Comparison of ENCODE assay signal across 23 cellular contexts in genomic region chr6:35454843-35455110, GRCh38. TPM values are rescaled to one million over a fixed set of nuclear protein-coding genes. Genes with fewer than 3 reads are reported as not detected.
A peak's percentile ranks its signal among the peaks of the same experiment; 100 is the strongest.
DNase-seq lines count a peak whose midpoint lies in the region; ATAC-seq, FAIRE-seq and TF ChIP-seq lines count a peak whose summit lies in the region.
"Had no signal": no experiment of that assay in that cellular context is flagged by ENCODE, and none has a peak within 500 bp of the region (broad histone marks: within the 10 kb centered on the region; RNA-seq: fewer than 3 reads in every experiment).

No MANE protein-coding gene starts in this region.

- TF ChIP-seq CTCF in WTC11 (IDR thresholded peaks at IDR 0.05) (no peak), keratinocyte (optimal IDR thresholded peaks at IDR 0.05 in 1 of 3, IDR thresholded peaks at IDR 0.05 in 1 of 3, conservative IDR thresholded peaks at IDR 0.05 in 1 of 3; ENCODE audit: extremely low read depth in 1 of 3, insufficient read depth in 2 of 3, low read length in 3 of 3) (no peak), tibial artery (IDR thresholded peaks at IDR 0.05) (no peak), Caco-2 (IDR thresholded peaks at IDR 0.05; ENCODE audit: insufficient read depth in 1 of 2, low read depth in 1 of 2, low read length in 1 of 2, severe bottlenecking in 1 of 2, unreplicated experiment in 1 of 2) (no peak)

- H3K9me3 ChIP-seq in keratinocyte (ENCODE audit: control insufficient read depth, low read depth, low read length), result no peaks in the 10 kb centered on the region
- H3K9me3 ChIP-seq in tibial artery, result no peaks in the 10 kb centered on the region
- no peaks in the 10 kb centered on the region for H3K9me3 ChIP-seq in Caco-2

- no peak overlapping the region for H3K27ac Mint-ChIP-seq in activated naive CD8-positive, alpha-beta T cell
- H3K27ac Mint-ChIP-seq in activated naive CD8-positive, alpha-beta T cell treated with anti-CD3 and anti-CD28 coated beads, Interleukin-2, amount 50 U/mL, for 24 hours, result no peak overlapping the region
- H3K27ac Mint-ChIP-seq in WTC11 (peak overlapping the region; percentile 75), Caco-2 (ENCODE audit: unreplicated experiment) (no peak overlapping the region)
- no peak overlapping the region for H3K27ac Mint-ChIP-seq in activated CD4-positive, alpha-beta T cell treated with anti-CD3 and anti-CD28 coated beads, Interleukin-2, amount 10 ng/mL, durations not matched to agents 7 days and 5 days

- no peaks in the 10 kb centered on the region for H3K27me3 Mint-ChIP-seq in activated naive CD8-positive, alpha-beta T cell
- H3K27me3 Mint-ChIP-seq in activated naive CD8-positive, alpha-beta T cell treated with anti-CD3 and anti-CD28 coated beads, Interleukin-2, amount 50 U/mL, for 24 hours, result no peaks in the 10 kb centered on the region
- H3K27me3 Mint-ChIP-seq in WTC11 (ENCODE audit: low read depth), result peaks cover 9% of the 10 kb centered on the region
- peaks cover 9% of the 10 kb centered on the region for H3K27me3 Mint-ChIP-seq in activated CD4-positive, alpha-beta T cell treated with anti-CD3 and anti-CD28 coated beads, Interleukin-2, amount 10 ng/mL, durations not matched to agents 7 days and 5 days
- no peaks in the 10 kb centered on the region for H3K27me3 Mint-ChIP-seq in Caco-2 (ENCODE audit: insufficient read depth, unreplicated experiment)

- H3K9me3 Mint-ChIP-seq in activated naive CD8-positive, alpha-beta T cell (ENCODE audit: low read depth), result no peaks in the 10 kb centered on the region
- H3K9me3 Mint-ChIP-seq in activated naive CD8-positive, alpha-beta T cell treated with anti-CD3 and anti-CD28 coated beads, Interleukin-2, amount 50 U/mL, for 24 hours, result no peaks in the 10 kb centered on the region
- H3K9me3 Mint-ChIP-seq in WTC11 (no peaks in the 10 kb centered on the region), Caco-2 (ENCODE audit: unreplicated experiment) (no peaks in the 10 kb centered on the region)
- H3K9me3 Mint-ChIP-seq in activated CD4-positive, alpha-beta T cell treated with anti-CD3 and anti-CD28 coated beads, Interleukin-2, amount 10 ng/mL, durations not matched to agents 7 days and 5 days, result no peaks in the 10 kb centered on the region

- H3K4me2 ChIP-seq in keratinocyte (ENCODE audit: control insufficient read depth, extremely low read depth, insufficient read depth, low read depth, low read length), result peak overlapping the region; percentile 90
- H3K4me2 ChIP-seq: smooth muscle cell had no signal

- no peaks in the 10 kb centered on the region for H3K9me1 ChIP-seq in keratinocyte (ENCODE audit: control insufficient read depth, extremely low read depth, insufficient read depth, low read length)

- peak overlapping the region; percentile 58 for H3K9ac ChIP-seq in keratinocyte (ENCODE audit: control insufficient read depth, extremely low read depth, insufficient read depth, low read length)

- dilution Hi-C loops in keratinocyte (cut with MboI; ENCODE audit: extremely low pct_ligation_motif_present, low sequenced_read_pairs), result no loop called here

- H3K4me3 Mint-ChIP-seq in activated naive CD8-positive, alpha-beta T cell, result peak overlapping the region; percentile 41
- no peak overlapping the region for H3K4me3 Mint-ChIP-seq in activated naive CD8-positive, alpha-beta T cell treated with anti-CD3 and anti-CD28 coated beads, Interleukin-2, amount 50 U/mL, for 24 hours
- H3K4me3 Mint-ChIP-seq in WTC11 (peak overlapping the region; percentile 68), Caco-2 (ENCODE audit: unreplicated experiment) (no peak overlapping the region)
- no peak overlapping the region for H3K4me3 Mint-ChIP-seq in activated CD4-positive, alpha-beta T cell treated with anti-CD3 and anti-CD28 coated beads, Interleukin-2, amount 10 ng/mL, durations not matched to agents 7 days and 5 days

- H3K36me3 Mint-ChIP-seq in activated naive CD8-positive, alpha-beta T cell, result peaks cover 4% of the 10 kb centered on the region
- H3K36me3 Mint-ChIP-seq in activated naive CD8-positive, alpha-beta T cell treated with anti-CD3 and anti-CD28 coated beads, Interleukin-2, amount 50 U/mL, for 24 hours (ENCODE audit: low read depth), result peaks cover 21% of the 10 kb centered on the region
- peaks cover 24% of the 10 kb centered on the region for H3K36me3 Mint-ChIP-seq in WTC11
- peaks cover 17% of the 10 kb centered on the region for H3K36me3 Mint-ChIP-seq in activated CD4-positive, alpha-beta T cell treated with anti-CD3 and anti-CD28 coated beads, Interleukin-2, amount 10 ng/mL, durations not matched to agents 7 days and 5 days (ENCODE audit: low read depth)
- H3K36me3 Mint-ChIP-seq in Caco-2 (ENCODE audit: insufficient read depth, unreplicated experiment), result peaks cover 10% of the 10 kb centered on the region

- H3K4me1 ChIP-seq in keratinocyte (ENCODE audit: control insufficient read depth, extremely low read depth, insufficient read depth, low read length) (peaks cover 30% of the 10 kb centered on the region), tibial artery (peaks cover 4 to 41% (median 26%) of the 10 kb centered on the region in 4 donors), Caco-2 (no peaks in the 10 kb centered on the region)

- FAIRE-seq in keratinocyte (lab: Jason Lieb, UNC), result no peak
- FAIRE-seq: astrocyte, colon, kidney had no signal

- no peak for DNase-seq in activated naive CD8-positive, alpha-beta T cell treated with anti-CD3 and anti-CD28 coated beads, Interleukin-2, amount 50 U/mL, for 24 hours
- DNase-seq in WTC11 (ENCODE audit: low spot score) (no peak), keratinocyte (ENCODE audit: low read depth, low spot score) (no peak), tibial artery (no peak), Caco-2 (no peak), NCI-H82 (lab: John Stamatoyannopoulos, UW) (no peak)
- DNase-seq in activated CD4-positive, alpha-beta T cell treated with anti-CD3 and anti-CD28 coated beads, Interleukin-2, amount 10 ng/mL, durations not matched to agents 7 days and 5 days, result no peak
- DNase-seq: activated CD4-positive, alpha-beta T cell treated with anti-CD3 and anti-CD28 coated beads for 48 hours; activated CD8-positive, alpha-beta memory T cell treated with anti-CD3 and anti-CD28 coated beads, Interleukin-2, amount 50 U/mL, for 4 hours; activated gamma-delta T cell treated with Interleukin-2 at 50 U/mL for 16 hours; DMS53; hippocampal formation; KBM-7; kidney; NCI-H1048; NCI-H2029; RPMI8226 had no signal

- ATAC-seq in activated naive CD8-positive, alpha-beta T cell treated with anti-CD3 and anti-CD28 coated beads, Interleukin-2, amount 50 U/mL, for 24 hours, result no peak
- no peak for ATAC-seq in WTC11

- CTCF ChIA-PET in WTC11 (lab: Charles Lee) (interaction anchor here (1.2 to 8.9 kb wide), 4 partner anchors 40 to 158 kb away, joined by 3 to 157 read pairs (median 6); partner anchors contain the start of gene PPARD), Caco-2 (lab: Charles Lee) (no interaction called here)
- CTCF ChIA-PET in activated CD4-positive, alpha-beta T cell treated with anti-CD3 and anti-CD28 coated beads, Interleukin-2, amount 10 ng/mL, durations not matched to agents 7 days and 5 days (lab: Charles Lee), result interaction anchor here (0.8 to 7.0 kb wide), 4 partner anchors 12 to 155 kb away, joined by 3 to 65 read pairs (median 4); partner anchors contain the start of genes PPARD and RPL10A

- H3K4me1 Mint-ChIP-seq in activated naive CD8-positive, alpha-beta T cell (ENCODE audit: low read depth), result peaks cover 29% of the 10 kb centered on the region
- H3K4me1 Mint-ChIP-seq in activated naive CD8-positive, alpha-beta T cell treated with anti-CD3 and anti-CD28 coated beads, Interleukin-2, amount 50 U/mL, for 24 hours, result peaks cover 29% of the 10 kb centered on the region
- H3K4me1 Mint-ChIP-seq in WTC11 (peaks cover 39% of the 10 kb centered on the region), Caco-2 (ENCODE audit: low read depth, unreplicated experiment) (peaks cover 7% of the 10 kb centered on the region)
- H3K4me1 Mint-ChIP-seq in activated CD4-positive, alpha-beta T cell treated with anti-CD3 and anti-CD28 coated beads, Interleukin-2, amount 10 ng/mL, durations not matched to agents 7 days and 5 days, result peaks cover 40% of the 10 kb centered on the region

- no TSS peak for BruUV-seq in Caco-2 (replicated peaks; lab: Mats Ljungman, UMichigan)

- intact Hi-C loops in tibial artery (cut with DNase I; ENCODE audit: low total_unique reads) (no loop called here), Caco-2 (cut with micrococcal nuclease; ENCODE audit: unreplicated experiment) (no loop called here)

- peaks cover 1% of the 10 kb centered on the region for H3K79me2 ChIP-seq in keratinocyte (ENCODE audit: control insufficient read depth, insufficient read depth, low read length)

- POLR2A ChIA-PET in WTC11 (lab: Charles Lee) (no interaction called here), Caco-2 (lab: Charles Lee) (no interaction called here)
- POLR2A ChIA-PET in activated CD4-positive, alpha-beta T cell treated with anti-CD3 and anti-CD28 coated beads, Interleukin-2, amount 10 ng/mL, durations not matched to agents 7 days and 5 days (lab: Charles Lee), result interaction anchor here (0.7 kb wide), 1 partner anchor 152 kb away, joined by 5 read pairs; no protein-coding TSS in a partner anchor

- no peak overlapping the region for H2AFZ ChIP-seq in keratinocyte (ENCODE audit: control insufficient read depth, low read length)

- H3K36me3 ChIP-seq in keratinocyte (ENCODE audit: control insufficient read depth in 2 of 2, extremely low read depth in 1 of 2, insufficient read depth in 2 of 2, low read length in 2 of 2) (peaks cover 5 to 15% of the 10 kb centered on the region in 2 experiments), tibial artery (peaks cover 22 to 44% (median 33%) of the 10 kb centered on the region in 3 donors), Caco-2 (ENCODE audit: control insufficient read depth, insufficient read depth, low read length) (peaks cover 1% of the 10 kb centered on the region; the same call in 1 of the 2 replicates)

- peak overlapping the region in 1 of 3 experiments; percentile 34 for H3K4me3 ChIP-seq in keratinocyte (ENCODE audit: control insufficient read depth in 2 of 3, extremely low read depth in 1 of 3, insufficient read depth in 2 of 3, low read depth in 1 of 3, low read length in 3 of 3)
- peak overlapping the region; percentile 18 to 62 for H3K4me3 ChIP-seq in tibial artery
- H3K4me3 ChIP-seq in Caco-2 (ENCODE audit: low read depth, low read length), result no peak overlapping the region
- H3K4me3 ChIP-seq: smooth muscle cell had no signal

- H3K27me3 ChIP-seq in keratinocyte (ENCODE audit: control insufficient read depth, extremely low read depth, insufficient read depth, low read length), result no peaks in the 10 kb centered on the region
- no peaks in the 10 kb centered on the region for H3K27me3 ChIP-seq in tibial artery
- no peaks in the 10 kb centered on the region for H3K27me3 ChIP-seq in Caco-2 (replicated peaks; ENCODE audit: control insufficient read depth, insufficient read depth, low read length)

- no peaks in the 10 kb centered on the region for H4K20me1 ChIP-seq in keratinocyte (ENCODE audit: control insufficient read depth, extremely low read depth, insufficient read depth, low read length)

- H3K27ac ChIP-seq in keratinocyte (ENCODE audit: control insufficient read depth, insufficient read depth, low read length) (peak overlapping the region; percentile 81), tibial artery (peak overlapping the region; percentile 64 to 77)
- H3K27ac ChIP-seq: C4-2B had no signal

RNA-seq across cellular contexts. Expression of gene FANCE, which starts 2.6 kb away (rescaled TPM):
- total RNA-seq in WTC11 (2021) (15.7 to 22.3 TPM (median 17.6 TPM) in 3 replicates), Caco-2 (2022) (10.5 and 12.4 TPM in 2 replicates)
- 4.2 to 6.4 TPM (median 5.8 TPM) in 3 replicates for polyA plus RNA-seq in keratinocyte
- polyA plus RNA-seq in keratinocyte (2011; ENCODE audit: low read depth), result 3.4 TPM
- polyA plus RNA-seq in keratinocyte (2011; cell fraction: cytosol; rRNA removed), result 2.8 and 2.9 TPM in 2 replicates
- 3.0 and 3.4 TPM in 2 replicates for polyA plus RNA-seq in keratinocyte (2011; cell fraction: nucleus; rRNA removed)
- polyA plus RNA-seq in keratinocyte (2012; ENCODE audit: low replicate concordance), result 3.6 and 12.0 TPM in 2 replicates
- 3.6 to 6.3 TPM (median 4.8 TPM) in 3 replicates for polyA minus RNA-seq in keratinocyte
- 3.3 TPM for polyA minus RNA-seq in keratinocyte (2011; cell fraction: cytosol; rRNA and poly(A)+ RNA removed)
- 1.3 and 2.1 TPM in 2 replicates for polyA minus RNA-seq in keratinocyte (2011; cell fraction: nucleus; rRNA and poly(A)+ RNA removed)
- total RNA-seq in activated CD4-positive, alpha-beta T cell treated with anti-CD3 and anti-CD28 coated beads, Interleukin-2, amount 10 ng/mL, durations not matched to agents 7 days and 5 days, result 10 to 100 TPM; 11.7 to 13.0 TPM

RNA-seq across cellular contexts. Expression of gene RPL10A, which starts 13.4 kb away (rescaled TPM):
- total RNA-seq in WTC11 (2021) (1,829 to 2,044 TPM (median 2,031 TPM) in 3 replicates), Caco-2 (2022) (1,082 and 1,106 TPM in 2 replicates)
- polyA plus RNA-seq in keratinocyte, result 2,190 to 2,462 TPM (median 2,432 TPM) in 3 replicates
- polyA plus RNA-seq in keratinocyte (2011; ENCODE audit: low read depth), result 4,340 TPM
- polyA plus RNA-seq in keratinocyte (2011; cell fraction: cytosol; rRNA removed), result 2,714 and 3,001 TPM in 2 replicates
- 862 and 883 TPM in 2 replicates for polyA plus RNA-seq in keratinocyte (2011; cell fraction: nucleus; rRNA removed)
- polyA plus RNA-seq in keratinocyte (2012; ENCODE audit: low replicate concordance), result 1,886 and 2,313 TPM in 2 replicates
- polyA minus RNA-seq in keratinocyte, result 1,034 to 1,300 TPM (median 1,230 TPM) in 3 replicates
- 1,043 TPM for polyA minus RNA-seq in keratinocyte (2011; cell fraction: cytosol; rRNA and poly(A)+ RNA removed)
- 233 and 247 TPM in 2 replicates for polyA minus RNA-seq in keratinocyte (2011; cell fraction: nucleus; rRNA and poly(A)+ RNA removed)
- total RNA-seq in activated CD4-positive, alpha-beta T cell treated with anti-CD3 and anti-CD28 coated beads, Interleukin-2, amount 10 ng/mL, durations not matched to agents 7 days and 5 days, result 1,000 to 10,000 TPM; 1,411 to 1,499 TPM

RNA-seq across cellular contexts. Expression of gene TEAD3, which starts 42.1 kb away (rescaled TPM):
- total RNA-seq in WTC11 (2021) (32.0 to 34.3 TPM (median 33.9 TPM) in 3 replicates), Caco-2 (2022) (51.8 and 57.2 TPM in 2 replicates)
- polyA plus RNA-seq in keratinocyte, result 5.7 to 11.1 TPM (median 8.0 TPM) in 3 replicates
- 8.6 TPM for polyA plus RNA-seq in keratinocyte (2011; ENCODE audit: low read depth)
- 5.9 and 9.0 TPM in 2 replicates for polyA plus RNA-seq in keratinocyte (2011; cell fraction: cytosol; rRNA removed)
- polyA plus RNA-seq in keratinocyte (2011; cell fraction: nucleus; rRNA removed), result 22.9 and 27.8 TPM in 2 replicates
- polyA plus RNA-seq in keratinocyte (2012; ENCODE audit: low replicate concordance), result 13.8 and 24.1 TPM in 2 replicates
- 6.5 to 20.0 TPM (median 6.7 TPM) in 3 replicates for polyA minus RNA-seq in keratinocyte
- 7.1 TPM for polyA minus RNA-seq in keratinocyte (2011; cell fraction: cytosol; rRNA and poly(A)+ RNA removed)
- polyA minus RNA-seq in keratinocyte (2011; cell fraction: nucleus; rRNA and poly(A)+ RNA removed), result 7.8 and 9.7 TPM in 2 replicates
- total RNA-seq in activated CD4-positive, alpha-beta T cell treated with anti-CD3 and anti-CD28 coated beads, Interleukin-2, amount 10 ng/mL, durations not matched to agents 7 days and 5 days, result under 1 TPM; 0.07 to 0.12 TPM

RNA-seq across cellular contexts. Expression of gene TULP1, which starts 57.9 kb away (rescaled TPM):
- total RNA-seq in WTC11 (2021) (2.9 to 4.3 TPM (median 3.4 TPM) in 3 replicates), Caco-2 (2022) (not detected in 2 replicates)
- not detected in 3 replicates for polyA plus RNA-seq in keratinocyte
- not detected for polyA plus RNA-seq in keratinocyte (2011; ENCODE audit: low read depth)
- polyA plus RNA-seq in keratinocyte (2011; cell fraction: cytosol; rRNA removed), result not detected in 2 replicates
- polyA plus RNA-seq in keratinocyte (2011; cell fraction: nucleus; rRNA removed), result not detected in 2 replicates
- polyA plus RNA-seq in keratinocyte (2012; ENCODE audit: low replicate concordance), result not detected in 2 replicates
- not detected in 3 replicates for polyA minus RNA-seq in keratinocyte
- polyA minus RNA-seq in keratinocyte (2011; cell fraction: cytosol; rRNA and poly(A)+ RNA removed), result not detected
- polyA minus RNA-seq in keratinocyte (2011; cell fraction: nucleus; rRNA and poly(A)+ RNA removed), result not detected in 2 replicates
- total RNA-seq in activated CD4-positive, alpha-beta T cell treated with anti-CD3 and anti-CD28 coated beads, Interleukin-2, amount 10 ng/mL, durations not matched to agents 7 days and 5 days, result not detected
- total RNA-seq: astrocyte, kidney, lung microvascular endothelial cell had no signal

Comparison
In these comparisons a context has a peak if more than half of its experiments do, and no peak if none do; other contexts are left out.
1. H3K4me3 Mint-ChIP-seq: peak in activated naive CD8-positive, alpha-beta T cell (single experiment) and WTC11 (single experiment); none in activated naive CD8-positive, alpha-beta T cell treated with anti-CD3 and anti-CD28 coated beads, Interleukin-2, amount 50 U/mL, for 24 hours (single experiment), activated CD4-positive, alpha-beta T cell treated with anti-CD3 and anti-CD28 coated beads, Interleukin-2, amount 10 ng/mL, durations not matched to agents 7 days and 5 days (single experiment) and Caco-2 (single experiment).
2. RNA of gene TEAD3, which starts 42.1 kb away (total RNA-seq): 51.8 to 57.2 TPM in Caco-2 and 32.0 to 34.3 TPM in WTC11; 0.07 to 0.12 TPM in activated CD4-positive, alpha-beta T cell treated with anti-CD3 and anti-CD28 coated beads, Interleukin-2, amount 10 ng/mL, durations not matched to agents 7 days and 5 days; every median in the first group is over 10 times any median in the second.